Comparison of ENCODE assay signal across 7 cellular contexts in the genomic region with DNA sequence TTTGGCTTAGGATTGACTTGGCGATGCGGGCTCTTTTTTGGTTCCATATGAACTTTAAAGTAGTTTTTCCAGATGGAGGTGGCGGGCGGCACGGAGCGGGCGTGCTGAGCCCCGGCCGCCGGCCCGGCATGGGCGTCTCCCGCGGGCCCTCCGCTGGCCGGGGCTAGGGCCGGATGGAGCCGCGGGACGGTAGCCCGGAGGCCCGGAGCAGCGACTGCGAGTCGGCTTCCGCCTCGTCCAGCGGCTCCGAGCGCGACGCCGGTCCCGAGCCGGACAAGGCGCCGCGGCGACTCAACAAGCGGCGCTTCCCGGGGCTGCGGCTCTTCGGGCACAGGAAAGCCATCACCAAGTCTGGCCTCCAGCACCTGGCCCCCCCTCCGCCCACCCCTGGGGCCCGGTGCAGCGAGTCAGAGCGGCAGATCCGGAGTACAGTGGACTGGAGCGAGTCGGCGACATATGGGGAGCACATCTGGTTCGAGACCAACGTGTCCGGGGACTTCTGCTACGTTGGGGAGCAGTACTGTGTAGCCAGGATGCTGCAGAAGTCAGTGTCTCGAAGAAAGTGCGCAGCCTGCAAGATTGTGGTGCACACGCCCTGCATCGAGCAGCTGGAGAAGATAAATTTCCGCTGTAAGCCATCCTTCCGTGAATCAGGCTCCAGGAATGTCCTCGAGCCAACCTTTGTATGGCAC.
DNase-seq lines count a peak whose midpoint lies in the region; ATAC-seq, FAIRE-seq and TF ChIP-seq lines count a peak whose summit lies in the region.
"Not testable (repeated sequence)": the region's sequence is repeated elsewhere in the genome, so short reads cannot be mapped to it uniquely, and the experiment has no call there.

No MANE protein-coding gene starts in this region.

- not testable (repeated sequence) for TF ChIP-seq POLR2A in A549 (IDR thresholded peaks at IDR 0.05; ENCODE audit: low read length); GM12891 (IDR thresholded peaks at IDR 0.05; ENCODE audit: low read depth, low read length)

- not testable (repeated sequence) for TF ChIP-seq CTCF in A549 (IDR thresholded peaks at IDR 0.05)

- not testable (repeated sequence) for H3K4me2 ChIP-seq in A549

- H3K4me1 ChIP-seq in A549; naive thymus-derived CD4-positive, alpha-beta T cell (ENCODE audit: control insufficient read depth in 2 of 2, insufficient read depth in 2 of 2, low read length in 2 of 2); aorta (ENCODE audit: control insufficient read depth in 1 of 2, insufficient read depth in 2 of 2, low read length in 2 of 2): not testable (repeated sequence)

- DNase-seq in A549 (ENCODE audit: low read depth in 1 of 2, low spot score in 1 of 2); GM12891 (ENCODE audit: insufficient read length, low spot score); activated CD4-positive, alpha-beta T cell treated with anti-CD3 and anti-CD28 coated beads for 36 hours; activated naive CD8-positive, alpha-beta T cell treated with anti-CD3 and anti-CD28 coated beads, Interleukin-2, amount 50 U/mL, for 24 hours; naive thymus-derived CD4-positive, alpha-beta T cell; stimulated activated naive CD8-positive, alpha-beta T cell treated with anti-CD3 and anti-CD28 coated beads, Interleukin-15, Interleukin-2, amounts not matched to agents 100 U/mL and 50 U/mL, for 24 hours; aorta: not testable (repeated sequence)

- not testable (repeated sequence) for TF ChIP-seq EP300 in A549 (IDR thresholded peaks at IDR 0.05)

- not testable (repeated sequence) for H3K9me3 ChIP-seq in A549; naive thymus-derived CD4-positive, alpha-beta T cell (ENCODE audit: control insufficient read depth in 2 of 3, low read length in 3 of 3); aorta (ENCODE audit: control insufficient read depth, low read length)

- 60% methylated on average over 13 of the region's 63 CpGs for WGBS in A549 (ENCODE audit: missing lambda C conversion rate)
- 91% methylated on average over 41 to 52 of the region's 63 CpGs for WGBS in aorta, 2 donors

- H3K27ac ChIP-seq in A549; naive thymus-derived CD4-positive, alpha-beta T cell (ENCODE audit: low read depth, low read length); aorta (ENCODE audit: low read depth in 1 of 2, low read length in 2 of 2): not testable (repeated sequence)

- not testable (repeated sequence) for H3K9me3 Mint-ChIP-seq in activated CD4-positive, alpha-beta T cell treated with anti-CD3 and anti-CD28 coated beads for 36 hours (ENCODE audit: low read depth); activated naive CD8-positive, alpha-beta T cell treated with anti-CD3 and anti-CD28 coated beads, Interleukin-2, amount 50 U/mL, for 24 hours; naive thymus-derived CD4-positive, alpha-beta T cell

- POLR2A ChIA-PET in A549 (lab: Yijun Ruan, JAX); activated CD4-positive, alpha-beta T cell treated with anti-CD3 and anti-CD28 coated beads for 36 hours (lab: Charles Lee); naive thymus-derived CD4-positive, alpha-beta T cell (lab: Charles Lee): not testable (repeated sequence)

- CTCF ChIA-PET in A549 (lab: Yijun Ruan, JAX); activated CD4-positive, alpha-beta T cell treated with anti-CD3 and anti-CD28 coated beads for 36 hours (lab: Charles Lee); naive thymus-derived CD4-positive, alpha-beta T cell (lab: Charles Lee): not testable (repeated sequence)

- H3K36me3 Mint-ChIP-seq in activated CD4-positive, alpha-beta T cell treated with anti-CD3 and anti-CD28 coated beads for 36 hours (ENCODE audit: low read depth); activated naive CD8-positive, alpha-beta T cell treated with anti-CD3 and anti-CD28 coated beads, Interleukin-2, amount 50 U/mL, for 24 hours (ENCODE audit: low read depth); naive thymus-derived CD4-positive, alpha-beta T cell: not testable (repeated sequence)

- H3K36me3 ChIP-seq in naive thymus-derived CD4-positive, alpha-beta T cell (ENCODE audit: control insufficient read depth in 2 of 3, insufficient read depth in 3 of 3, low read length in 3 of 3); aorta (ENCODE audit: control insufficient read depth in 1 of 2, insufficient read depth in 2 of 2, low read length in 1 of 2): not testable (repeated sequence)

- H3K4me3 Mint-ChIP-seq in activated CD4-positive, alpha-beta T cell treated with anti-CD3 and anti-CD28 coated beads for 36 hours; activated naive CD8-positive, alpha-beta T cell treated with anti-CD3 and anti-CD28 coated beads, Interleukin-2, amount 50 U/mL, for 24 hours; naive thymus-derived CD4-positive, alpha-beta T cell: not testable (repeated sequence)

- intact Hi-C loops in activated CD4-positive, alpha-beta T cell treated with anti-CD3 and anti-CD28 coated beads for 36 hours (cut with DNase I, micrococcal nuclease); naive thymus-derived CD4-positive, alpha-beta T cell (cut with micrococcal nuclease); aorta (cut with DNase I): not testable (repeated sequence)

- H3K4me1 Mint-ChIP-seq in activated CD4-positive, alpha-beta T cell treated with anti-CD3 and anti-CD28 coated beads for 36 hours; activated naive CD8-positive, alpha-beta T cell treated with anti-CD3 and anti-CD28 coated beads, Interleukin-2, amount 50 U/mL, for 24 hours; naive thymus-derived CD4-positive, alpha-beta T cell: not testable (repeated sequence)

- ATAC-seq in A549 (peak in 1 of 2 experiments; percentile 64; a peak in 1 of 6 replicates), aorta (ENCODE audit: low FRiP score) (peak; percentile 11)
- ATAC-seq in activated CD4-positive, alpha-beta T cell treated with anti-CD3 and anti-CD28 coated beads for 36 hours, result peak; percentile 42
- ATAC-seq in activated naive CD8-positive, alpha-beta T cell treated with anti-CD3 and anti-CD28 coated beads, Interleukin-2, amount 50 U/mL, for 24 hours, result peak; percentile 52
- peak; percentile 32 for ATAC-seq in naive thymus-derived CD4-positive, alpha-beta T cell
- peak; percentile 46 for ATAC-seq in stimulated activated naive CD8-positive, alpha-beta T cell treated with anti-CD3 and anti-CD28 coated beads, Interleukin-15, Interleukin-2, amounts not matched to agents 100 U/mL and 50 U/mL, for 24 hours

- H3K4me3 ChIP-seq in A549; naive thymus-derived CD4-positive, alpha-beta T cell (ENCODE audit: low read length); aorta (ENCODE audit: low read length in 2 of 2): not testable (repeated sequence)

- FAIRE-seq in A549 (lab: Jason Lieb, UNC) (peak; percentile 43), GM12891 (lab: Jason Lieb, UNC) (peak; percentile 26)

- not testable (repeated sequence) for H3K27me3 Mint-ChIP-seq in activated CD4-positive, alpha-beta T cell treated with anti-CD3 and anti-CD28 coated beads for 36 hours; activated naive CD8-positive, alpha-beta T cell treated with anti-CD3 and anti-CD28 coated beads, Interleukin-2, amount 50 U/mL, for 24 hours; naive thymus-derived CD4-positive, alpha-beta T cell

- not testable (repeated sequence) for TF ChIP-seq RAD21 in A549 (conservative IDR thresholded peaks at IDR 0.05 in 1 of 2, IDR thresholded peaks at IDR 0.05 in 1 of 2)

- not testable (repeated sequence) for H3K27me3 ChIP-seq in naive thymus-derived CD4-positive, alpha-beta T cell (ENCODE audit: control insufficient read depth in 2 of 2, insufficient read depth in 2 of 2, low read length in 2 of 2); aorta (ENCODE audit: control insufficient read depth in 1 of 2, insufficient read depth in 2 of 2, low read length in 1 of 2)

- H3K27ac Mint-ChIP-seq in activated CD4-positive, alpha-beta T cell treated with anti-CD3 and anti-CD28 coated beads for 36 hours; activated naive CD8-positive, alpha-beta T cell treated with anti-CD3 and anti-CD28 coated beads, Interleukin-2, amount 50 U/mL, for 24 hours; naive thymus-derived CD4-positive, alpha-beta T cell: not testable (repeated sequence)
